8 cellular contexts compared by ENCODE assay signal in the genomic region with DNA sequence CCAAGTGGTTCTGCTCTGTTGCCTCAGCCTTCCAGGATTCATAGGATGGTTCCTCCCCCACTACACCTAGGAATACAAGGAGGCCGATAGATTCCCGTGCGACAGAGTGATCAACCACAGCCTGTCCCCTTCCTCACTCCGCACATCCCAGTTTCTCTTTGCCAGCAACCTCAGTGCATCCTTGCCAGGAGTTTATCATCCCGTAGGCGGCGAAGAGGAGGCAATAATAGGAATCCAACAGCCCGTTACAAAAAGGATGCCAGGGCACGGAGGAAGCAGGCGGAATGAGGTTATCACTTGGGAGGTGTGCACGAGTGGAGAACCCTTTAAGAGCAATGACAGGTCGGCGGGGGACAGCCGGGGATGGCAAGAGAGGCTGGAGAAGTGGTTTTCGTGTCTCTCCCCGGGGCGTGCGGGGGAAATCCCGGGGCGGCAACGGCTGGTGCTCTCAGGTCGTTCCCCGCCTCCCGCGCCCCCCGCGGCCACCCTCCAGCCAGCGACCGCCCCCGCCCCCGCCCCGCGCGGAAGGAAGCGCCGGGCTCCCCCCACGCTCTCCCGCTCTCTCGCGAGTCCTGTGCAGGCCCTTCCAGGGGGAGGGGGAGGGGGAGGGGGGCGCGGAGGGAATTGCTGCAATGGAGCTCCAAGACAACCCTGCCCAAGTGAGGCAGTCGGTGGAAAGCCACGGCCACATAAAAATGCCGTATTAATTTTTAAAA. TPM values are rescaled to one million over a fixed set of nuclear protein-coding genes. Genes with fewer than 3 reads are reported as not detected.
A peak's percentile ranks its signal among the peaks of the same experiment; 100 is the strongest.
DNase-seq lines count a peak whose midpoint lies in the region; ATAC-seq, FAIRE-seq and TF ChIP-seq lines count a peak whose summit lies in the region.

No MANE protein-coding gene starts in this region.

- H3K4me3 ChIP-seq in lung, result peak overlapping the region; percentile 58

- peak overlapping the region; percentile 95 for H3K4me3 Mint-ChIP-seq in activated CD4-positive, alpha-beta memory T cell treated with anti-CD3 and anti-CD28 coated beads for 36 hours

- peak overlapping the region; percentile 20 for H3K27ac Mint-ChIP-seq in activated CD4-positive, alpha-beta memory T cell treated with anti-CD3 and anti-CD28 coated beads for 36 hours

- H3K27ac ChIP-seq in lung (ENCODE audit: low read depth in 1 of 2, low read length in 1 of 2), result peak overlapping the region in 1 of 2 donors; percentile 76

- no peaks in the 10 kb centered on the region for H3K9me3 ChIP-seq in lung (ENCODE audit: control insufficient read depth in 2 of 2, insufficient read depth in 1 of 2, low read length in 1 of 2)

- intact Hi-C loops in activated CD4-positive, alpha-beta memory T cell treated with anti-CD3 and anti-CD28 coated beads for 36 hours (cut with micrococcal nuclease), result loop anchor here (2.0 to 10.0 kb wide), 10 partner anchors 63 to 1482 kb away; a partner anchor contains a TSS

- H3K4me1 Mint-ChIP-seq in activated CD4-positive, alpha-beta memory T cell treated with anti-CD3 and anti-CD28 coated beads for 36 hours (ENCODE audit: low read depth), result peaks cover 42% of the 10 kb centered on the region

- CTCF ChIA-PET in activated CD4-positive, alpha-beta memory T cell treated with anti-CD3 and anti-CD28 coated beads for 36 hours (lab: Charles Lee), result interaction anchor here (1.1 kb wide), 1 partner anchor 251 kb away, joined by 4 read pairs; no protein-coding TSS in a partner anchor

- no peaks in the 10 kb centered on the region for H3K36me3 ChIP-seq in lung (ENCODE audit: control insufficient read depth in 2 of 2, insufficient read depth in 2 of 2, low read length in 2 of 2)

- H3K27me3 ChIP-seq in lung (ENCODE audit: control insufficient read depth, insufficient read depth), result no peaks in the 10 kb centered on the region

- 1% methylated on average over 28 to 45 of the region's 45 CpGs for WGBS in lung, 2 donors

- H3K9me3 Mint-ChIP-seq in activated CD4-positive, alpha-beta memory T cell treated with anti-CD3 and anti-CD28 coated beads for 36 hours, result no peaks in the 10 kb centered on the region

- no peak for ATAC-seq in lung (ENCODE audit: insufficient read depth, low FRiP score)
- no peak for ATAC-seq in HG03460 (IDR thresholded peaks at IDR 0.05; ENCODE audit: unreplicated experiment)

- peaks cover 7% of the 10 kb centered on the region for H3K27me3 Mint-ChIP-seq in activated CD4-positive, alpha-beta memory T cell treated with anti-CD3 and anti-CD28 coated beads for 36 hours

- TF ChIP-seq CTCF in lung (IDR thresholded peaks at IDR 0.05; ENCODE audit: control extremely low read depth, extremely low read depth), result no peak

- POLR2A ChIA-PET in activated CD4-positive, alpha-beta memory T cell treated with anti-CD3 and anti-CD28 coated beads for 36 hours (lab: Charles Lee), result interaction anchor here (1.8 kb wide), 1 partner anchor 19 kb away, joined by 6 read pairs; no protein-coding TSS in a partner anchor

- FAIRE-seq in GM18507 (lab: Jason Lieb, UNC), result no peak

- H3K4me1 ChIP-seq in lung (ENCODE audit: control insufficient read depth in 2 of 2, insufficient read depth in 2 of 2, low read length in 2 of 2), result peaks cover 3 to 7% of the 10 kb centered on the region in 2 donors

- peak; percentile 45 for DNase-seq in A172 (ENCODE audit: low spot score)
- peak; percentile 8 for DNase-seq in GM18507 (ENCODE audit: extremely low spot score, insufficient read length, low read depth)
- peak; percentile 8 for DNase-seq in NCI-H2171 (lab: John Stamatoyannopoulos, UW)
- peak; percentile 68 for DNase-seq in activated CD4-positive, alpha-beta memory T cell treated with anti-CD3 and anti-CD28 coated beads for 36 hours
- peak; percentile 75 for DNase-seq in ecto neural progenitor cell (ENCODE audit: low spot score)
- peak; percentile 46 for DNase-seq in lung (ENCODE audit: low spot score)
- peak; percentile 9 to 40 (median 27) for DNase-seq in stimulated activated CD4-positive, alpha-beta T cell treated with anti-CD3 and anti-CD28 coated beads, TNF-alpha, amount 100 ng/mL, for 4 hours (ENCODE audit: low read depth in 3 of 3)

- no peaks in the 10 kb centered on the region for H3K36me3 Mint-ChIP-seq in activated CD4-positive, alpha-beta memory T cell treated with anti-CD3 and anti-CD28 coated beads for 36 hours

RNA-seq across cellular contexts. Expression of a gene that starts 1.6 kb away (rescaled TPM):
- total RNA-seq in A172 (2014; rRNA removed; shearing (Covaris generic)), result 40.6 and 48.0 TPM in 2 replicates
- 10 to 100 TPM; 14.3 to 14.6 TPM for total RNA-seq in activated CD4-positive, alpha-beta memory T cell treated with anti-CD3 and anti-CD28 coated beads for 36 hours
- 10 to 100 TPM; 44.3 to 72.0 TPM for total RNA-seq in lung
- polyA plus RNA-seq in lung, result 10 to 100 TPM; 13.5 to 17.1 TPM

Comparison
In these comparisons a context has a peak if more than half of its experiments do, and no peak if none do; other contexts are left out.
1. DNase-seq: peak in every context shown above with its lines; median percentile 75 in ecto neural progenitor cell; 68 in activated CD4-positive, alpha-beta memory T cell treated with anti-CD3 and anti-CD28 coated beads for 36 hours; 46 in lung; 45 in A172; 27 in stimulated activated CD4-positive, alpha-beta T cell treated with anti-CD3 and anti-CD28 coated beads, TNF-alpha, amount 100 ng/mL, for 4 hours; 8 in GM18507; 8 in NCI-H2171.